ENCODE assay signal across 23 cellular contexts in the genomic region with DNA sequence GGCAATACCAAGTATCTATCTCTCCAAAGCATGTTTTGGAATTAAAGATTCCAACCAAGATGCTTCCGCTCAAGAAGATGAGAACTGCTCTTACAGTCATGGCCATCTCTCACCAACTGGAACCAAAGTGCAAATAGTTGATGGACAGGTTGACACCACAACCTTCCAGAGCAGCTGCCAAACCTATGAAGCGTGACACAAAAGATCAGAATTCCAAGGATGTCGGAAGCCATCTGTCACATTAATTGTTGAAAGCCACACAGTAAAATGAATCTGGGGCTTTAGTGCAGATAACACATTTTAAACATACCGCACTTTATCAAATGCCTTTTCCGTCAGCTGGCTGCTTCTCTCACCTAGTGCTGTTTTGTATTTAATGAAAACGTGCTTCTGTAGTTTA.
DNase-seq lines count a peak whose midpoint lies in the region; ATAC-seq, FAIRE-seq and TF ChIP-seq lines count a peak whose summit lies in the region.
"Had no signal": no experiment of that assay in that cellular context is flagged by ENCODE, and none has a peak within 500 bp of the region (broad histone marks: within the 10 kb centered on the region; RNA-seq: fewer than 3 reads in every experiment).

No MANE protein-coding gene starts in this region.

- H3K4me1 Mint-ChIP-seq in glutamatergic neuron (ENCODE audit: low read depth, unreplicated experiment): peaks cover 22% of the 10 kb centered on the region
- H3K4me1 Mint-ChIP-seq in CD8-positive, alpha-beta T cell (ENCODE audit: low read depth): no peaks in the 10 kb centered on the region
- H3K4me1 Mint-ChIP-seq: central memory CD8-positive, alpha-beta T cell had no signal

- H3K27ac Mint-ChIP-seq in glutamatergic neuron (ENCODE audit: unreplicated experiment): peak overlapping the region; percentile 76
- no peak overlapping the region for H3K27ac Mint-ChIP-seq in CD8-positive, alpha-beta T cell
- H3K27ac Mint-ChIP-seq: neural progenitor cell; stimulated activated naive CD8-positive, alpha-beta T cell treated with anti-CD3 and anti-CD28 coated beads, Interleukin-15, Interleukin-2, amounts not matched to agents 100 ng/mL and 50 ng/mL, for 24 hours had no signal

- TF ChIP-seq CTCF in glutamatergic neuron (IDR thresholded peaks at IDR 0.05; ENCODE audit: partially characterized antibody, unreplicated experiment): no peak
- no peak for TF ChIP-seq CTCF in CD8-positive, alpha-beta T cell (IDR thresholded peaks at IDR 0.05)

- H3K36me3 Mint-ChIP-seq in glutamatergic neuron (ENCODE audit: unreplicated experiment): peaks cover 6% of the 10 kb centered on the region
- no peaks in the 10 kb centered on the region for H3K36me3 Mint-ChIP-seq in CD8-positive, alpha-beta T cell
- H3K36me3 Mint-ChIP-seq: neural progenitor cell had no signal

- POLR2A ChIA-PET in CD8-positive, alpha-beta T cell (lab: Charles Lee): no interaction called here

- peak; percentile 65 for DNase-seq in LHCN-M2 (ENCODE audit: low read depth)
- DNase-seq in NCI-H524 treated with DMSO at 0.1 percent for 48 hours (lab: John Stamatoyannopoulos, UW): peak; percentile 92
- DNase-seq in glutamatergic neuron: no peak
- no peak for DNase-seq in small intestine
- DNase-seq in HPDE6-E6E7 (ENCODE audit: extremely low spot score): no peak
- DNase-seq in CD8-positive, alpha-beta T cell: no peak
- DNase-seq: activated CD4-positive, CD25-positive, alpha-beta regulatory T cell; activated CD8-positive, alpha-beta memory T cell treated with anti-CD3 and anti-CD28 coated beads for 24 hours; activated naive CD4-positive, alpha-beta T cell treated with Interleukin-2 at 50 U/mL for 16 hours; activated T-cell treated with anti-CD3 and anti-CD28 coated beads, Interleukin-2, amount 50 U/mL, for 4 hours; effector memory CD4-positive, alpha-beta T cell; left lung; midbrain; NK-92 treated with Interleukin-12 subunit alpha and Interleukin-12 subunit beta, amount 100 ng/mL, for 24 hours; spleen; stimulated activated CD4-positive, alpha-beta T cell treated with anti-CD3 and anti-CD28 coated beads, Interleukin-4, amount 100 ng/mL, for 24 hours; tibial artery had no signal

- H3K4me3 Mint-ChIP-seq in glutamatergic neuron (ENCODE audit: unreplicated experiment): no peak overlapping the region
- no peak overlapping the region for H3K4me3 Mint-ChIP-seq in CD8-positive, alpha-beta T cell
- H3K4me3 Mint-ChIP-seq: activated T-cell treated with anti-CD3 and anti-CD28 coated beads, Interleukin-2, amount 50 U/mL, for 4 hours; central memory CD8-positive, alpha-beta T cell; neural progenitor cell; stimulated activated naive CD8-positive, alpha-beta T cell treated with anti-CD3 and anti-CD28 coated beads, Interleukin-15, Interleukin-2, amounts not matched to agents 100 ng/mL and 50 ng/mL, for 24 hours had no signal

- no peaks in the 10 kb centered on the region for H3K36me3 ChIP-seq in small intestine (ENCODE audit: control insufficient read depth in 2 of 2, insufficient read depth in 2 of 2, low read length in 2 of 2)
- no peaks in the 10 kb centered on the region for H3K36me3 ChIP-seq in CD8-positive, alpha-beta T cell (ENCODE audit: insufficient read depth, low read length)
- H3K36me3 ChIP-seq: HAP-1, left lung, neural progenitor cell, spleen, tibial artery had no signal

- FAIRE-seq in small intestine (lab: Jason Lieb, UNC): no peak
- FAIRE-seq: GM18507 had no signal

- H3K27ac ChIP-seq in small intestine (ENCODE audit: low read depth in 1 of 2, low read length in 1 of 2): no peak overlapping the region
- no peak overlapping the region for H3K27ac ChIP-seq in CD8-positive, alpha-beta T cell (ENCODE audit: low read depth, low read length)
- H3K27ac ChIP-seq: left lung, neural progenitor cell, spleen, tibial artery had no signal

- 73 to 78% (median 76%) methylated on average over 6 of the region's 6 CpGs for WGBS in small intestine, 3 donors

- no peaks in the 10 kb centered on the region for H3K9me3 Mint-ChIP-seq in glutamatergic neuron (ENCODE audit: unreplicated experiment)
- no peaks in the 10 kb centered on the region for H3K9me3 Mint-ChIP-seq in CD8-positive, alpha-beta T cell
- H3K9me3 Mint-ChIP-seq: activated T-cell treated with anti-CD3 and anti-CD28 coated beads, Interleukin-2, amount 50 U/mL, for 4 hours; central memory CD8-positive, alpha-beta T cell; neural progenitor cell; stimulated activated naive CD8-positive, alpha-beta T cell treated with anti-CD3 and anti-CD28 coated beads, Interleukin-15, Interleukin-2, amounts not matched to agents 100 ng/mL and 50 ng/mL, for 24 hours had no signal

- ATAC-seq in HG02642 (IDR thresholded peaks at IDR 0.05; ENCODE audit: poor library complexity, unreplicated experiment): no peak
- no peak for ATAC-seq in CD8-positive, alpha-beta T cell
- ATAC-seq: activated T-cell treated with anti-CD3 and anti-CD28 coated beads, Interleukin-2, amount 50 U/mL, for 4 hours; left lung had no signal

- no peaks in the 10 kb centered on the region for H3K9me3 ChIP-seq in small intestine (ENCODE audit: control insufficient read depth, low read depth)
- no peaks in the 10 kb centered on the region for H3K9me3 ChIP-seq in CD8-positive, alpha-beta T cell (ENCODE audit: low read length)
- H3K9me3 ChIP-seq: HAP-1, left lung, spleen, tibial artery had no signal

- H3K27me3 Mint-ChIP-seq in glutamatergic neuron (ENCODE audit: unreplicated experiment): no peaks in the 10 kb centered on the region
- H3K27me3 Mint-ChIP-seq in CD8-positive, alpha-beta T cell (ENCODE audit: low read depth): no peaks in the 10 kb centered on the region
- H3K27me3 Mint-ChIP-seq: central memory CD8-positive, alpha-beta T cell had no signal

- no peaks in the 10 kb centered on the region for H3K27me3 ChIP-seq in small intestine (ENCODE audit: control insufficient read depth in 2 of 2, insufficient read depth in 2 of 2, low read length in 2 of 2)
- H3K27me3 ChIP-seq in CD8-positive, alpha-beta T cell (ENCODE audit: insufficient read depth, low read length): no peaks in the 10 kb centered on the region
- H3K27me3 ChIP-seq: left lung, neural progenitor cell, tibial artery had no signal

- intact Hi-C loops in CD8-positive, alpha-beta T cell (cut with DNase I, micrococcal nuclease): no loop called here

- no peak overlapping the region for H3K4me3 ChIP-seq in small intestine (ENCODE audit: low read depth in 1 of 2, low read length in 2 of 2)
- no peak overlapping the region for H3K4me3 ChIP-seq in CD8-positive, alpha-beta T cell (ENCODE audit: low read depth, low read length)
- H3K4me3 ChIP-seq: HAP-1, left lung, neural progenitor cell, spleen, tibial artery had no signal

- H3K4me1 ChIP-seq in small intestine (ENCODE audit: control insufficient read depth in 2 of 2, insufficient read depth in 1 of 2, low read depth in 1 of 2, low read length in 1 of 2): no peaks in the 10 kb centered on the region
- H3K4me1 ChIP-seq in CD8-positive, alpha-beta T cell (ENCODE audit: insufficient read depth, low read length): no peaks in the 10 kb centered on the region
- H3K4me1 ChIP-seq: HAP-1, left lung, spleen, tibial artery had no signal

- CTCF ChIA-PET in CD8-positive, alpha-beta T cell (lab: Charles Lee): no interaction called here

Comparison
In these comparisons a context has a peak if more than half of its experiments do, and no peak if none do; other contexts are left out.
1. DNase-seq: peak in LHCN-M2 (single experiment) and NCI-H524 treated with DMSO at 0.1 percent for 48 hours (single experiment); none in glutamatergic neuron (single experiment), small intestine (single experiment), HPDE6-E6E7 (single experiment) and CD8-positive, alpha-beta T cell (0 of 7).